Comparison of ENCODE assay signal across 25 cellular contexts in genomic region chr10:100579691-100580090, GRCh38.
"Had no signal": no experiment of that assay in that cellular context is flagged by ENCODE, and none has a peak within 500 bp of the region (broad histone marks: within the 10 kb centered on the region; RNA-seq: fewer than 3 reads in every experiment).

No MANE protein-coding gene starts in this region.

- H3K4me3 Mint-ChIP-seq: activated naive CD8-positive, alpha-beta T cell treated with anti-CD3 and anti-CD28 coated beads, Interleukin-2, amount 50 U/mL, for 24 hours; activated T-cell treated with anti-CD3 and anti-CD28 coated beads, Interleukin-2, amount 50 U/mL, for 24 hours; activated T-helper 1 cell treated with anti-CD3 and anti-CD28 coated beads, Interleukin-12 subunit alpha, Interleukin-12 subunit beta, Interleukin-2, Interleukin-4 antibody, amounts not matched to agents 30 ng/mL and 10 ng/mL and 1 ng/mL, durations not matched to agents 14 hours and 24 hours and 36 hours; brain; T-helper 17 cell; WTC11 had no signal

- H3K27ac ChIP-seq: ascending aorta had no signal

- H3K4me1 Mint-ChIP-seq: activated naive CD8-positive, alpha-beta T cell treated with anti-CD3 and anti-CD28 coated beads, Interleukin-2, amount 50 U/mL, for 24 hours; brain; T-helper 17 cell; WTC11 had no signal

- H3K9me3 ChIP-seq: ascending aorta had no signal

- H3K36me3 Mint-ChIP-seq: activated naive CD4-positive, alpha-beta T cell treated with anti-CD3 and anti-CD28 coated beads, Interleukin-2, amount 50 U/mL, for 72 hours; brain; WTC11 had no signal

- H3K4me1 ChIP-seq: ascending aorta had no signal

- ATAC-seq: activated naive CD4-positive, alpha-beta T cell treated with anti-CD3 and anti-CD28 coated beads, Interleukin-2, amount 50 U/mL, for 72 hours; activated naive CD8-positive, alpha-beta T cell treated with anti-CD3 and anti-CD28 coated beads, Interleukin-2, amount 50 U/mL, for 24 hours; PC-3; T-helper 17 cell; WTC11 had no signal

- H3K27me3 ChIP-seq: ascending aorta had no signal

- H3K9me3 Mint-ChIP-seq: activated naive CD4-positive, alpha-beta T cell treated with anti-CD3 and anti-CD28 coated beads, Interleukin-2, amount 50 U/mL, for 72 hours; activated naive CD8-positive, alpha-beta T cell treated with anti-CD3 and anti-CD28 coated beads, Interleukin-2, amount 50 U/mL, for 24 hours; activated T-cell treated with anti-CD3 and anti-CD28 coated beads, Interleukin-2, amount 50 U/mL, for 24 hours; activated T-helper 1 cell treated with anti-CD3 and anti-CD28 coated beads, Interleukin-12 subunit alpha, Interleukin-12 subunit beta, Interleukin-2, Interleukin-4 antibody, amounts not matched to agents 30 ng/mL and 10 ng/mL and 1 ng/mL, durations not matched to agents 14 hours and 24 hours and 36 hours; WTC11 had no signal

- H3K36me3 ChIP-seq: ascending aorta had no signal

- H3K27ac Mint-ChIP-seq: activated naive CD4-positive, alpha-beta T cell treated with anti-CD3 and anti-CD28 coated beads, Interleukin-2, amount 50 U/mL, for 72 hours; activated naive CD8-positive, alpha-beta T cell treated with anti-CD3 and anti-CD28 coated beads, Interleukin-2, amount 50 U/mL, for 24 hours; activated T-cell treated with anti-CD3 and anti-CD28 coated beads, Interleukin-2, amount 50 U/mL, for 24 hours; activated T-helper 1 cell treated with anti-CD3 and anti-CD28 coated beads, Interleukin-12 subunit alpha, Interleukin-12 subunit beta, Interleukin-2, Interleukin-4 antibody, amounts not matched to agents 30 ng/mL and 10 ng/mL and 1 ng/mL, durations not matched to agents 14 hours and 24 hours and 36 hours; brain; T-helper 17 cell; WTC11 had no signal

- DNase-seq: activated CD4-positive, alpha-beta T cell treated with anti-CD3 and anti-CD28 coated beads for 48 hours; activated CD4-positive, alpha-beta T cell treated with anti-CD3 and anti-CD28 coated beads, Interleukin-2, amount 50 U/mL, for 4 hours; activated CD4-positive, CD25-positive, alpha-beta regulatory T cell treated with anti-CD3 and anti-CD28 coated beads, Interleukin-2, amount 50 U/mL, for 72 hours; activated effector memory CD4-positive, alpha-beta T cell treated with anti-CD3 and anti-CD28 coated beads, Interleukin-2, amount 50 U/mL, for 16 hours; activated naive CD4-positive, alpha-beta T cell treated with Interleukin-2 at 50 U/mL for 16 hours; activated naive CD8-positive, alpha-beta T cell treated with anti-CD3 and anti-CD28 coated beads, Interleukin-2, amount 50 U/mL, for 24 hours; activated T-cell treated with anti-CD3 and anti-CD28 coated beads, Interleukin-2, amount 50 U/mL, for 24 hours; amniotic stem cell; cerebellar nuclear complex; Kasumi-1; KBM-7; NCI-H146; NCI-H187 treated with DMSO at 0.1 percent for 48 hours; NCI-H2081 treated with DMSO at 0.1 percent for 48 hours; NCI-H446; NCI-H524; PC-3; SHP77 treated with DMSO at 0.1 percent for 48 hours; T-helper 17 cell; T-helper 9 cell had no signal

- H3K4me3 ChIP-seq: ascending aorta had no signal
